Comparison of ENCODE assay signal across 11 cellular contexts in the genomic region with DNA sequence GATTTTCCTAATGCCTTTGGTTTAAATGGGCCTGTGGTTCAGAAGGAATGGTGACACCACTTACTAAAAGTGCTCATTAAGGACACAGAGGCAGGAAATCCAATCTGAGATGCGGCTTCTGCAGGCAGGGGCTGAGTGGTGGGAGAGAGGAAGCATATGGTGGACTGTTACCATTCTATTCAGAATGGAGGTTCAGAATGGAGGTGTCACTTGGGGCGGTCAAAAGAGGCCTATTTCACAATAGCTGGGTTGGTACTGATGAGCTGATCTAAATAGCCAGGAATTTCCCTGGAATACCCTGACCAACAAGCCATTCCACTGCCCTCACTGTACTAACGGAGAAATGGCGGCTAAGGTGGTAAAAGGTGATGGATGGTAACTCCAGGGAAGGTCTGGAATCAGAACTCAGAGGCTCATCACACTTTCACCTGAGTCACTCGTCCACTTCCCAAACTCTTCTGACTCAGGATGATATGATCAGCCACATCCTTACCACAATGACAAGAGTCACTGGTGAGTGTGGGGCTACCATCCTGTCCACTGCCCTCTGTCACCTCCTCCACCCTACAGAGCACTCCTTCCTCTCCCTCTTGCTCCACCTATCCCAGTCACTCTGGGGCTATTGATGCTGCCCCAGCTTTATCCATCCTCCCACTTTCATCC. TPM values are rescaled to one million over a fixed set of nuclear protein-coding genes. Genes with fewer than 3 reads are reported as not detected.
A peak's percentile ranks its signal among the peaks of the same experiment; 100 is the strongest.
DNase-seq lines count a peak whose midpoint lies in the region; ATAC-seq and TF ChIP-seq lines count a peak whose summit lies in the region.
"Had no signal": no experiment of that assay in that cellular context is flagged by ENCODE, and none has a peak within 500 bp of the region (broad histone marks: within the 10 kb centered on the region; RNA-seq: fewer than 3 reads in every experiment).

No MANE protein-coding gene starts in this region.

- BruUV-seq in Panc1 (replicated peaks; lab: Mats Ljungman, UMichigan): no TSS peak

- 83 to 92% (median 88%) methylated on average over 5 of the region's 5 CpGs for whole genome bisulfite sequencing in heart left ventricle, 4 donors

- intact Hi-C loops in heart left ventricle (cut with DNase I) (loop anchor here (1.0 to 10.0 kb wide), 6 partner anchors 80 to 600 kb away; no protein-coding TSS in a partner anchor), left cardiac atrium (cut with DNase I) (loop anchor here (1.0 to 2.0 kb wide), 2 partner anchors 82 kb away; no protein-coding TSS in a partner anchor), Panc1 (cut with micrococcal nuclease; ENCODE audit: unreplicated experiment) (loop anchor here (1.0 kb wide), 1 partner anchor 81 kb away; no protein-coding TSS in a partner anchor)

- no peak for TF ChIP-seq POLR2A in heart left ventricle (IDR thresholded peaks at IDR 0.05)

- H3K4me3 ChIP-seq in heart left ventricle (no peak overlapping the region), Panc1 (ENCODE audit: low read depth in 2 of 2, low read length in 2 of 2) (no peak overlapping the region), fibroblast of mammary gland (ENCODE audit: control insufficient read depth, low read depth, low read length) (no peak overlapping the region), stomach smooth muscle (ENCODE audit: low read length in 2 of 2) (no peak overlapping the region)
- H3K4me3 ChIP-seq: breast epithelium, esophagus squamous epithelium had no signal

- TF ChIP-seq CTCF in heart left ventricle (IDR thresholded peaks at IDR 0.05): no peak
- TF ChIP-seq CTCF in Panc1 (IDR thresholded peaks at IDR 0.05): no peak
- TF ChIP-seq CTCF in fibroblast of mammary gland (conservative IDR thresholded peaks at IDR 0.05; ENCODE audit: control insufficient read depth, insufficient read depth, low read depth, low read length): no peak

- ATAC-seq in heart left ventricle (peak in 1 of 4 donors; percentile 41), left cardiac atrium (no peak), Panc1 (peak; percentile 52), GM21360 (IDR thresholded peaks at IDR 0.05; ENCODE audit: unreplicated experiment) (no peak), HG03095 (IDR thresholded peaks at IDR 0.05; ENCODE audit: unreplicated experiment) (no peak)

- H3K36me3 ChIP-seq in heart left ventricle (peaks cover 0 to 90% (median 75%) of the 10 kb centered on the region in 9 donors), Panc1 (ENCODE audit: control insufficient read depth, insufficient read depth, low read length) (no peaks in the 10 kb centered on the region; the same call in 1 of the 2 replicates), stomach smooth muscle (ENCODE audit: control insufficient read depth in 2 of 2, insufficient read depth in 2 of 2, low read length in 2 of 2) (peaks cover 25 to 34% of the 10 kb centered on the region in 2 donors)

- no peak for DNase-seq in heart left ventricle
- DNase-seq in left cardiac atrium: no peak
- DNase-seq in Panc1 (ENCODE audit: low read depth, low spot score): no peak
- DNase-seq in fibroblast of mammary gland (ENCODE audit: low read depth): peak; percentile 65
- DNase-seq in NCI-H146 treated with DMSO at 0.1 percent for 48 hours (lab: John Stamatoyannopoulos, UW; ENCODE audit: unreplicated experiment): no peak
- DNase-seq: NCI-H2081 treated with DMSO at 0.1 percent for 48 hours had no signal

- H3K4me1 ChIP-seq in heart left ventricle: peaks cover 0 to 27% (median 11%) of the 10 kb centered on the region in 12 donors
- peaks cover 5% of the 10 kb centered on the region for H3K4me1 ChIP-seq in Panc1 (ENCODE audit: control insufficient read depth, insufficient read depth, low read length)
- H3K4me1 ChIP-seq in stomach smooth muscle (ENCODE audit: control insufficient read depth, insufficient read depth, low read length): peaks cover 41% of the 10 kb centered on the region

- POLR2A ChIA-PET in Panc1 (lab: Charles Lee): no interaction called here

- H3K9me3 ChIP-seq in heart left ventricle (no peaks in the 10 kb centered on the region), Panc1 (ENCODE audit: control insufficient read depth, insufficient read depth, low read depth, low read length) (no peaks in the 10 kb centered on the region), stomach smooth muscle (ENCODE audit: control insufficient read depth in 2 of 2, low read length in 2 of 2) (no peaks in the 10 kb centered on the region)
- H3K9me3 ChIP-seq: breast epithelium, esophagus squamous epithelium had no signal

- peak overlapping the region; percentile 18 to 51 for H3K9ac ChIP-seq in stomach smooth muscle (ENCODE audit: low read length in 2 of 2)

- in situ Hi-C loops in Panc1 (cut with HindIII; ENCODE audit: low pct_unique_long_range_greater_than_20kb, low sequenced_read_pairs): no loop called here

- H3K27ac ChIP-seq in heart left ventricle: peak overlapping the region in 10 of 12 donors; percentile 63 to 88 (median 80)
- H3K27ac ChIP-seq in Panc1 (ENCODE audit: low read length): no peak overlapping the region
- peak overlapping the region; percentile 81 for H3K27ac ChIP-seq in stomach smooth muscle (ENCODE audit: low read length)
- H3K27ac ChIP-seq: breast epithelium had no signal

- no peaks in the 10 kb centered on the region for H3K27me3 ChIP-seq in heart left ventricle
- no peaks in the 10 kb centered on the region for H3K27me3 ChIP-seq in Panc1 (ENCODE audit: control insufficient read depth, insufficient read depth, low read length)
- no peaks in the 10 kb centered on the region for H3K27me3 ChIP-seq in stomach smooth muscle (ENCODE audit: control insufficient read depth in 1 of 2, insufficient read depth in 2 of 2, low read length in 2 of 2)
- H3K27me3 ChIP-seq: breast epithelium, esophagus squamous epithelium had no signal

- CTCF ChIA-PET in Panc1 (lab: Charles Lee): interaction anchor here (0.6 to 1.3 kb wide), 5 partner anchors 10 to 82 kb away, joined by 3 to 5 read pairs (median 4); no protein-coding TSS in a partner anchor

RNA-seq across cellular contexts. Expression of a gene that starts 15.7 kb away (rescaled TPM):
- total RNA-seq in heart left ventricle (10 to 100 TPM in 3 of 9 donors, 1 to 10 TPM in 6; 5.4 to 16.2 (median 8.8) TPM), left cardiac atrium (10 to 100 TPM; 11.8 to 12.6 TPM), Panc1 (2021; ENCODE audit: unreplicated experiment) (21.0 TPM)
- polyA plus RNA-seq in heart left ventricle: 1 to 10 TPM; 5.0 to 9.3 TPM
- polyA plus RNA-seq in Panc1 (2012; ENCODE audit: insufficient read length): 19.0 TPM

RNA-seq across cellular contexts. Expression of a gene that starts 46.5 kb away (rescaled TPM):
- 10 to 100 TPM in 6 of 9 donors, 1 to 10 TPM in 3; 5.3 to 44.5 (median 11.6) TPM for total RNA-seq in heart left ventricle
- polyA plus RNA-seq in heart left ventricle: 10 to 100 TPM in 1 of 2 donors, 1 to 10 TPM in 1; 7.8 to 13.4 TPM
- 10 to 100 TPM; 31.3 to 31.5 TPM for total RNA-seq in left cardiac atrium
- total RNA-seq in Panc1 (2021; ENCODE audit: unreplicated experiment): 14.0 TPM
- 16.1 TPM for polyA plus RNA-seq in Panc1 (2012; ENCODE audit: insufficient read length)
